8 cellular contexts compared by ENCODE assay signal in the genomic region with DNA sequence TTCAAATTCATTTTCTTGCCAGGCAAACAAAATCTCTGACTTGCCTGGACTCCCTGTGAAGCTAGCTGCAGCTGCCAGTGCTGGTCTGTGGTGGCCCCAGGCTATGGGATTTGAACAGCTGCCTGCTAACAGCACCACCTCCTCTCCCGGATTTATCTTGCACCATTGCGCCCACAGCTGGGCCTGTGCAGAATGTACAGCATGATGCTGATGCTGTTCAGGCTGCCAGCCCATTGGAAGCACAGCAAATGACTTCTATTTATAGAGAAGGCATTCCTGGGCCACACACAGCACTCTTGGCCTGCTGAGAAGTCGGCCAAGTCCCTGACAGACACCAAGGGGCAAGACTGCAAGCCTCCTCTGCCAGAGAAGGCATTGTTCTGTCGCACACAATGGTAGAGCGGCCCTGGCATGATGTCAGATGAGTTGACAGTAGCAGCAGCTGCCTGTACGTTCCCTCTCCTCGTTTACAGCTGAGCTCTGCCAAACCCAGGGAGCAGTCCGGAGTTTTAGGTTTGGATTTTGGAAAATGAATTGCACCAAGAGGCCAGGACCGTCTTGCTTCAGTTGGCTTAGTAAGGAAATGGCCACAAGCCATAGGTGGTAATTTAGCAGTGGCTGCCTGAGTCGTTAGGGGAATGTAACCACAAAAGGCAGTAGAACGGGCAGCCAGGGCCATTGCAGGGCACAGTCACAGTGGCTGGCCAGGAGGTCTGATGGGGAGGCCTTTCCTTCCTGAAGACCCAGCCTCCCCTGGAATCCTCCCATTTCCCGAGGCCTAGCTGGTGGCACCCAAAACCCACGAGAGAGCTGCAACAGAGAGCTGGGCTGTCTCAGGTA. TPM values are rescaled to one million over a fixed set of nuclear protein-coding genes. Genes with fewer than 3 reads are reported as not detected.
DNase-seq lines count a peak whose midpoint lies in the region; ATAC-seq, FAIRE-seq and TF ChIP-seq lines count a peak whose summit lies in the region.

No MANE protein-coding gene starts in this region.

- no peak overlapping the region for H3K4me3 ChIP-seq in A549
- no peak overlapping the region for H3K4me3 ChIP-seq in RWPE2 (ENCODE audit: severe bottlenecking)
- no peak overlapping the region for H3K4me3 ChIP-seq in fibroblast of lung (replicated peaks in 1 of 4; ENCODE audit: control extremely low read depth in 1 of 4, insufficient read depth in 1 of 4, low read depth in 3 of 4, low read length in 4 of 4)
- no peak overlapping the region for H3K4me3 ChIP-seq in pancreas

- peak in 1 of 2 experiments; percentile 48 for DNase-seq in A549 (ENCODE audit: low read depth in 1 of 2, low spot score in 1 of 2)
- peak; percentile 100 for DNase-seq in LHCN-M2 (ENCODE audit: low read depth)
- DNase-seq in RWPE2 (ENCODE audit: low spot score), result peak; percentile 90
- peak; percentile 86 to 92 for DNase-seq in fibroblast of lung (ENCODE audit: low read depth in 2 of 2)
- peak; percentile 73 to 87 (median 81) for DNase-seq in pancreas
- DNase-seq in activated CD4-positive, alpha-beta memory T cell treated with anti-CD3 and anti-CD28 coated beads, Interleukin-2, amount 10 ng/mL, durations not matched to agents 7 days and 5 days, result no peak
- DNase-seq in mesothelial cell of epicardium (ENCODE audit: low spot score in 2 of 2, unreplicated experiment in 2 of 2), result no peak

- no peak overlapping the region for H3K9ac ChIP-seq in fibroblast of lung (ENCODE audit: insufficient read depth, low read length)

- no peaks in the 10 kb centered on the region for H4K20me1 ChIP-seq in fibroblast of lung (ENCODE audit: control insufficient read depth, extremely low read depth, insufficient read depth, low read length)

- 77% methylated on average over 13 of the region's 13 CpGs for WGBS in A549 (ENCODE audit: missing lambda C conversion rate)
- 55 to 63% methylated on average over 13 of the region's 13 CpGs for WGBS in pancreas, 2 donors

- H3K4me2 ChIP-seq in A549, result no peak overlapping the region
- peak overlapping the region; percentile 58 for H3K4me2 ChIP-seq in fibroblast of lung (ENCODE audit: extremely low read depth, insufficient read depth, low read length)

- H3K27ac Mint-ChIP-seq in activated CD4-positive, alpha-beta memory T cell treated with anti-CD3 and anti-CD28 coated beads, Interleukin-2, amount 10 ng/mL, durations not matched to agents 7 days and 5 days, result no peak overlapping the region
- no peak overlapping the region for H3K27ac Mint-ChIP-seq in mesothelial cell of epicardium

- TF ChIP-seq CTCF in A549 (IDR thresholded peaks at IDR 0.05) (no peak), RWPE2 (IDR thresholded peaks at IDR 0.05; ENCODE audit: poor library complexity, severe bottlenecking) (peak; percentile 43), fibroblast of lung (conservative IDR thresholded peaks at IDR 0.05 in 1 of 2, IDR thresholded peaks at IDR 0.05 in 1 of 2; ENCODE audit: low read depth in 1 of 2, low read length in 2 of 2) (peak; percentile 36 to 40), pancreas (IDR thresholded peaks at IDR 0.05) (no peak), mesothelial cell of epicardium (IDR thresholded peaks at IDR 0.05; ENCODE audit: unreplicated experiment) (no peak)

- H2AFZ ChIP-seq in fibroblast of lung (ENCODE audit: low read length), result peak overlapping the region; percentile 66

- CTCF ChIA-PET in A549 (lab: Yijun Ruan, JAX), result interaction anchor here (0.9 to 2.0 kb wide), 6 partner anchors 9 to 391 kb away, joined by 3 to 14 read pairs (median 4); no protein-coding TSS in a partner anchor
- CTCF ChIA-PET in activated CD4-positive, alpha-beta memory T cell treated with anti-CD3 and anti-CD28 coated beads, Interleukin-2, amount 10 ng/mL, durations not matched to agents 7 days and 5 days (lab: Charles Lee), result interaction anchor here (1.0 kb wide), 1 partner anchor 391 kb away, joined by 3 read pairs; no protein-coding TSS in a partner anchor

- FAIRE-seq in A549 (lab: Jason Lieb, UNC), result no peak
- FAIRE-seq in pancreas (lab: Jason Lieb, UNC), result no peak

- TF ChIP-seq EP300 in A549 (IDR thresholded peaks at IDR 0.05), result no peak

- no peak for TF ChIP-seq RAD21 in A549 (conservative IDR thresholded peaks at IDR 0.05 in 1 of 2, IDR thresholded peaks at IDR 0.05 in 1 of 2)

- POLR2A ChIA-PET in A549 (lab: Yijun Ruan, JAX), result interaction anchor here (1.1 kb wide), 1 partner anchor 9 kb away, joined by 3 read pairs; no protein-coding TSS in a partner anchor
- POLR2A ChIA-PET in activated CD4-positive, alpha-beta memory T cell treated with anti-CD3 and anti-CD28 coated beads, Interleukin-2, amount 10 ng/mL, durations not matched to agents 7 days and 5 days (lab: Charles Lee), result no interaction called here

- H3K27me3 Mint-ChIP-seq in activated CD4-positive, alpha-beta memory T cell treated with anti-CD3 and anti-CD28 coated beads, Interleukin-2, amount 10 ng/mL, durations not matched to agents 7 days and 5 days, result no peaks in the 10 kb centered on the region
- H3K27me3 Mint-ChIP-seq in mesothelial cell of epicardium (ENCODE audit: low read depth), result no peaks in the 10 kb centered on the region

- H3K4me3 Mint-ChIP-seq in activated CD4-positive, alpha-beta memory T cell treated with anti-CD3 and anti-CD28 coated beads, Interleukin-2, amount 10 ng/mL, durations not matched to agents 7 days and 5 days, result no peak overlapping the region
- no peak overlapping the region for H3K4me3 Mint-ChIP-seq in mesothelial cell of epicardium

- TF ChIP-seq POLR2A in A549 (IDR thresholded peaks at IDR 0.05; ENCODE audit: low read length), result no peak

- H3K27ac ChIP-seq in A549 (no peak overlapping the region), RWPE2 (ENCODE audit: poor library complexity, severe bottlenecking) (peak overlapping the region; percentile 62), fibroblast of lung (ENCODE audit: insufficient read depth, low read length) (peak overlapping the region; percentile 23), pancreas (peak overlapping the region in 2 of 4 donors; percentile 20 to 46)

- H3K4me1 Mint-ChIP-seq in activated CD4-positive, alpha-beta memory T cell treated with anti-CD3 and anti-CD28 coated beads, Interleukin-2, amount 10 ng/mL, durations not matched to agents 7 days and 5 days, result no peaks in the 10 kb centered on the region
- H3K4me1 Mint-ChIP-seq in mesothelial cell of epicardium, result peaks cover 32% of the 10 kb centered on the region

- ATAC-seq in A549 (peak; percentile 41 to 69; a peak in 4 of 6 replicates), RWPE2 (ENCODE audit: low read depth) (peak; percentile 75), pancreas (peak; percentile 86 to 93 (median 90)), GM21786 (IDR thresholded peaks at IDR 0.05; ENCODE audit: unreplicated experiment) (no peak)

- H3K27me3 ChIP-seq in RWPE2 (ENCODE audit: insufficient read depth, poor library complexity, severe bottlenecking) (no peaks in the 10 kb centered on the region), fibroblast of lung (ENCODE audit: control insufficient read depth, insufficient read depth, low read length) (no peaks in the 10 kb centered on the region), pancreas (no peaks in the 10 kb centered on the region)

- intact Hi-C loops in pancreas (cut with DNase I), result no loop called here

- H3K9me3 Mint-ChIP-seq in activated CD4-positive, alpha-beta memory T cell treated with anti-CD3 and anti-CD28 coated beads, Interleukin-2, amount 10 ng/mL, durations not matched to agents 7 days and 5 days, result no peaks in the 10 kb centered on the region
- no peaks in the 10 kb centered on the region for H3K9me3 Mint-ChIP-seq in mesothelial cell of epicardium

- peaks cover 28% of the 10 kb centered on the region; the same call in 2 of the 3 replicates for H3K4me1 ChIP-seq in A549
- peaks cover 28% of the 10 kb centered on the region for H3K4me1 ChIP-seq in RWPE2 (ENCODE audit: insufficient read depth, poor library complexity, severe bottlenecking)
- H3K4me1 ChIP-seq in fibroblast of lung (ENCODE audit: control insufficient read depth, extremely low read depth, insufficient read depth, low read length), result peaks cover 22% of the 10 kb centered on the region
- peaks cover 20 to 31% (median 27%) of the 10 kb centered on the region in 3 donors for H3K4me1 ChIP-seq in pancreas

- H3K9me3 ChIP-seq in A549 (no peaks in the 10 kb centered on the region), RWPE2 (ENCODE audit: severe bottlenecking) (no peaks in the 10 kb centered on the region), fibroblast of lung (ENCODE audit: control insufficient read depth, insufficient read depth, low read depth, low read length) (no peaks in the 10 kb centered on the region), pancreas (no peaks in the 10 kb centered on the region)

- H3K36me3 Mint-ChIP-seq in activated CD4-positive, alpha-beta memory T cell treated with anti-CD3 and anti-CD28 coated beads, Interleukin-2, amount 10 ng/mL, durations not matched to agents 7 days and 5 days (ENCODE audit: low read depth), result no peaks in the 10 kb centered on the region
- no peaks in the 10 kb centered on the region for H3K36me3 Mint-ChIP-seq in mesothelial cell of epicardium

- no peaks in the 10 kb centered on the region for H3K79me2 ChIP-seq in fibroblast of lung (ENCODE audit: control insufficient read depth, insufficient read depth, low read length)

- H3K36me3 ChIP-seq in RWPE2 (ENCODE audit: low read depth), result no peaks in the 10 kb centered on the region
- H3K36me3 ChIP-seq in fibroblast of lung (ENCODE audit: control insufficient read depth, insufficient read depth, low read length), result no peaks in the 10 kb centered on the region
- H3K36me3 ChIP-seq in pancreas, result no peaks in the 10 kb centered on the region

TF ChIP-seq in A549, 52 proteins besides CTCF, POLR2A, EP300 and RAD21 (continues in another document):
- no peak for TF ChIP-seq BHLHE40 (IDR thresholded peaks at IDR 0.05; ENCODE audit: low read depth, low read length)
- TF ChIP-seq MAFK (IDR thresholded peaks at IDR 0.05; ENCODE audit: partially characterized antibody), result no peak

RNA-seq across cellular contexts. Expression of a gene that starts 38.5 kb away (rescaled TPM):
- polyA plus RNA-seq in A549 (2011; rRNA removed) (2.5 and 2.7 TPM in 2 replicates), A549 (2017; fragmentation: RNase III; extraction: RNeasy Plus Mini Kit Qiagen cat#74134 plus additional on column Dnase treatment) (2.2 to 2.4 TPM (median 2.3 TPM) in 3 replicates), fibroblast of lung (6.8 and 7.1 TPM in 2 replicates), pancreas (10 to 100 TPM in 1 of 2 donors, 1 to 10 TPM in 1; 8.7 to 14.9 TPM)
- 1.1 and 1.5 TPM in 2 replicates for polyA plus RNA-seq in A549 (2012; cell fraction: cytosol; rRNA removed)
- polyA plus RNA-seq in A549 (2012; cell fraction: nucleus; rRNA removed), result 1.2 and 1.5 TPM in 2 replicates
- 1.4 and 1.6 TPM in 2 replicates for polyA minus RNA-seq in A549 (2011; rRNA and poly(A)+ RNA removed)
- total RNA-seq in LHCN-M2 (2014; rRNA removed) (18.7 and 18.8 TPM in 2 replicates), fibroblast of lung (12.9 and 16.9 TPM in 2 replicates), pancreas (10 to 100 TPM in 4 of 6 donors, 1 to 10 TPM in 2; 8.7 to 12.8 (median 11.4) TPM), mesothelial cell of epicardium (20.5 to 24.5 TPM (median 24.2 TPM) in 3 replicates)
- polyA plus RNA-seq in LHCN-M2 (2012), result 19.8 TPM
- polyA plus RNA-seq in fibroblast of lung (2012), result 6.6 and 8.9 TPM in 2 replicates
- polyA minus RNA-seq in fibroblast of lung (ENCODE audit: low replicate concordance), result 0.12 and 3.9 TPM in 2 replicates
- 1 to 10 TPM; 2.3 to 2.7 TPM for total RNA-seq in activated CD4-positive, alpha-beta memory T cell treated with anti-CD3 and anti-CD28 coated beads, Interleukin-2, amount 10 ng/mL, durations not matched to agents 7 days and 5 days

Comparison
In these comparisons a context has a peak if more than half of its experiments do, and no peak if none do; other contexts are left out.
1. DNase-seq: peak in LHCN-M2 (single experiment), RWPE2 (single experiment), fibroblast of lung (2 of 2) and pancreas (6 of 6); none in activated CD4-positive, alpha-beta memory T cell treated with anti-CD3 and anti-CD28 coated beads, Interleukin-2, amount 10 ng/mL, durations not matched to agents 7 days and 5 days (single experiment) and mesothelial cell of epicardium (0 of 2).
2. H3K27ac ChIP-seq: peak in RWPE2 (single experiment) and fibroblast of lung (single experiment); none in A549 (0 of 2).
3. CTCF ChIP-seq: peak in RWPE2 (single experiment) and fibroblast of lung (2 of 2); none in A549 (single experiment), pancreas (0 of 4) and mesothelial cell of epicardium (single experiment).